Comparison of ENCODE assay signal across 14 cellular contexts in genomic region chr5:32690153-32690552, GRCh38. TPM values are rescaled to one million over a fixed set of nuclear protein-coding genes. Genes with fewer than 3 reads are reported as not detected.
DNase-seq lines count a peak whose midpoint lies in the region; ATAC-seq, FAIRE-seq and TF ChIP-seq lines count a peak whose summit lies in the region.
"Had no signal": no experiment of that assay in that cellular context is flagged by ENCODE, and none has a peak within 500 bp of the region (broad histone marks: within the 10 kb centered on the region; RNA-seq: fewer than 3 reads in every experiment).

No MANE protein-coding gene starts in this region.

- H3K27ac ChIP-seq in 22Rv1 (no peak overlapping the region), DOHH2 (ENCODE audit: low read depth, low read length) (no peak overlapping the region), kidney (ENCODE audit: low read depth in 2 of 2, low read length in 2 of 2) (peak overlapping the region in 1 of 2 donors; percentile 72)
- H3K27ac ChIP-seq: transverse colon had no signal

- no peaks in the 10 kb centered on the region for H3K27me3 ChIP-seq in DOHH2 (ENCODE audit: control insufficient read depth, low read length)
- H3K27me3 ChIP-seq: transverse colon had no signal

- H3K79me2 ChIP-seq in DOHH2 (ENCODE audit: control insufficient read depth, low read length): no peaks in the 10 kb centered on the region

- no peak overlapping the region for H3K9ac ChIP-seq in kidney (ENCODE audit: low read length in 2 of 2)

- H3K9me3 ChIP-seq in DOHH2 (ENCODE audit: control insufficient read depth, insufficient read depth, low read length): no peaks in the 10 kb centered on the region
- no peaks in the 10 kb centered on the region for H3K9me3 ChIP-seq in kidney (ENCODE audit: control insufficient read depth in 1 of 2, low read length in 2 of 2)
- H3K9me3 ChIP-seq: HAP-1, transverse colon had no signal

- DNase-seq in NCI-H460 (ENCODE audit: extremely low read depth, low read depth) (peak; percentile 14), dermis blood vessel endothelial cell (peak; percentile 25), DMS153 treated with DMSO at 0.1 percent for 48 hours (lab: John Stamatoyannopoulos, UW; ENCODE audit: unreplicated experiment) (no peak), kidney (no peak), sciatic nerve (ENCODE audit: low spot score) (no peak)
- DNase-seq: activated naive CD8-positive, alpha-beta T cell treated with anti-CD3 and anti-CD28 coated beads, Interleukin-2, amount 10 ng/mL, durations not matched to agents 7 days and 5 days; NCI-H1105; posterior cingulate gyrus; transverse colon had no signal

- ATAC-seq in GM19463 (IDR thresholded peaks at IDR 0.05; ENCODE audit: unreplicated experiment) (no peak), sciatic nerve (no peak)

- no peaks in the 10 kb centered on the region for H4K20me1 ChIP-seq in DOHH2 (ENCODE audit: control insufficient read depth, insufficient read depth, low read depth, low read length)

- H3K36me3 ChIP-seq in DOHH2 (ENCODE audit: control insufficient read depth, low read length) (no peaks in the 10 kb centered on the region), kidney (ENCODE audit: control insufficient read depth in 1 of 2, insufficient read depth in 2 of 2, low read length in 2 of 2) (no peaks in the 10 kb centered on the region)
- H3K36me3 ChIP-seq: HAP-1, transverse colon had no signal

- H3F3A ChIP-seq in DOHH2 (ENCODE audit: control insufficient read depth, insufficient read depth): no peaks in the 10 kb centered on the region

- no peaks in the 10 kb centered on the region for H3K9me2 ChIP-seq in DOHH2 (replicated peaks; ENCODE audit: control insufficient read depth, low read length)

- no peak overlapping the region for H3K4me2 ChIP-seq in DOHH2 (ENCODE audit: low read length)

- TF ChIP-seq CTCF in 22Rv1 (IDR thresholded peaks at IDR 0.05) (peak; percentile 52), DOHH2 (IDR thresholded peaks at IDR 0.05; ENCODE audit: low read depth, low read length, poor library complexity, severe bottlenecking) (peak; percentile 29), kidney (IDR thresholded peaks at IDR 0.05; ENCODE audit: borderline replicate concordance, extremely low read depth, insufficient read depth) (no peak)

- FAIRE-seq in kidney (lab: Jason Lieb, UNC): no peak
- FAIRE-seq: RCC 7860 had no signal

- H3K4me3 ChIP-seq in DOHH2 (ENCODE audit: low read length): no peak overlapping the region
- H3K4me3 ChIP-seq in kidney (ENCODE audit: low read length in 2 of 2): peak overlapping the region in 1 of 2 donors; percentile 65
- H3K4me3 ChIP-seq: HAP-1, transverse colon had no signal

- intact Hi-C loops in kidney (cut with DNase I): no loop called here
- intact Hi-C loops in sciatic nerve (cut with DNase I): no loop called here

- H3K4me1 ChIP-seq in DOHH2 (ENCODE audit: control insufficient read depth, low read length) (no peaks in the 10 kb centered on the region), kidney (ENCODE audit: control insufficient read depth in 1 of 2, insufficient read depth in 1 of 2, low read depth in 1 of 2, low read length in 2 of 2) (peaks cover 14 to 21% of the 10 kb centered on the region in 2 donors)
- H3K4me1 ChIP-seq: HAP-1 had no signal

RNA-seq across cellular contexts. Expression of gene NPR3, which starts 21.0 kb away (rescaled TPM):
- 21.3 and 21.5 TPM in 2 replicates for total RNA-seq in NCI-H460 (2014; rRNA removed; shearing (Covaris generic))
- 16.1 and 21.7 TPM in 2 replicates for polyA plus RNA-seq in NCI-H460 (2014; cell fraction: nucleus; rRNA removed)
- 0.65 and 1.5 TPM in 2 replicates for total RNA-seq in dermis blood vessel endothelial cell
- 12.5 TPM for total RNA-seq in kidney
- polyA plus RNA-seq in kidney (ENCODE audit: insufficient read depth, low read depth, low replicate concordance): 33.7 TPM
- total RNA-seq in sciatic nerve: 16.0 TPM

Comparison
In these comparisons a context has a peak if more than half of its experiments do, and no peak if none do; other contexts are left out.
1. DNase-seq: peak in NCI-H460 (single experiment) and dermis blood vessel endothelial cell (single experiment); none in DMS153 treated with DMSO at 0.1 percent for 48 hours (single experiment), kidney (single experiment) and sciatic nerve (single experiment).